27 cellular contexts compared by ENCODE assay signal in genomic region chr3:53658613-53659193, GRCh38.
DNase-seq lines count a peak whose midpoint lies in the region; ATAC-seq, FAIRE-seq and TF ChIP-seq lines count a peak whose summit lies in the region.
"Had no signal": no experiment of that assay in that cellular context is flagged by ENCODE, and none has a peak within 500 bp of the region (broad histone marks: within the 10 kb centered on the region; RNA-seq: fewer than 3 reads in every experiment).

No MANE protein-coding gene starts in this region.

- no peak for ATAC-seq in GM19324 (IDR thresholded peaks at IDR 0.05; ENCODE audit: low FRiP score, unreplicated experiment)
- no peak for ATAC-seq in left lung
- ATAC-seq: GM12878, GM23338, Right ventricle myocardium inferior had no signal

- intact Hi-C loops in left lung (cut with DNase I) = no loop called here

- H3K9me3 Mint-ChIP-seq in nephron progenitor cell = peaks cover 62% of the 10 kb centered on the region

- H3K27ac ChIP-seq in left lung = no peak overlapping the region
- H3K27ac ChIP-seq: BLaER1 treated with 17β-estradiol and CSF1 and Interleukin-3, amounts not matched to agents 10 nM and 100 nM; HL-60; PC-9; SJCRH30 had no signal

- peak; percentile 78 for FAIRE-seq in islet of Langerhans (lab: Jason Lieb, UNC)
- FAIRE-seq: A204.1, G401.6, GM12878 had no signal

- no peak overlapping the region for H3K4me3 ChIP-seq in left lung
- H3K4me3 ChIP-seq: BLaER1 treated with 17β-estradiol and CSF1 and Interleukin-3, amounts not matched to agents 10 nM and 100 nM; GM12878; GM23338; HAP-1; MG63; PC-9; SJCRH30 had no signal

- peaks cover 0 to 23% of the 10 kb centered on the region in 2 donors for H3K9me3 ChIP-seq in left lung
- H3K9me3 ChIP-seq: MG63, SJCRH30 had no signal

- CTCF ChIA-PET in HEK293T (lab: Yijun Ruan, JAX) = interaction anchor here (1.2 kb wide), 1 partner anchor 19 kb away, joined by 4 read pairs; no protein-coding TSS in a partner anchor

- H3K36me3 ChIP-seq in left lung = peaks cover 0 to 8% of the 10 kb centered on the region in 2 donors
- H3K36me3 ChIP-seq: BLaER1 treated with 17β-estradiol and CSF1 and Interleukin-3, amounts not matched to agents 10 nM and 100 nM; HAP-1; MG63; SJCRH30 had no signal

- DNase-seq in HEK293T (ENCODE audit: extremely low spot score) = peak; percentile 50
- peak; percentile 2 for DNase-seq in NCI-H146 treated with DMSO at 0.1 percent for 48 hours (lab: John Stamatoyannopoulos, UW; ENCODE audit: unreplicated experiment)
- no peak for DNase-seq in nephron progenitor cell
- no peak for DNase-seq in NAMALWA (ENCODE audit: low spot score)
- DNase-seq in NOMO-1 (lab: John Stamatoyannopoulos, UW; ENCODE audit: unreplicated experiment in 2 of 2) = no peak
- no peak for DNase-seq in left lung
- DNase-seq: CD4-positive, alpha-beta T cell; Kasumi-1; MG63; NCI-H1694 treated with DMSO at 0.1 percent for 48 hours; NCI-H2171 treated with DMSO at 0.1 percent for 48 hours; NCI-H345; NCI-H524 treated with DMSO at 0.1 percent for 48 hours; NCI-H82; NK-92 treated with Interleukin-12 subunit alpha and Interleukin-12 subunit beta, amount 100 ng/mL, for 24 hours; PC-9; SJCRH30 had no signal

- peaks cover 12% of the 10 kb centered on the region for H3K36me3 Mint-ChIP-seq in nephron progenitor cell (ENCODE audit: low read depth)

- POLR2A ChIA-PET in HEK293T (lab: Yijun Ruan, JAX) = no interaction called here

- H3K4me3 Mint-ChIP-seq in nephron progenitor cell = peak overlapping the region; percentile 8
- H3K4me3 Mint-ChIP-seq: CD4-positive, alpha-beta T cell; GM23338 had no signal

- TF ChIP-seq CTCF in nephron progenitor cell (IDR thresholded peaks at IDR 0.05) (no peak), left lung (IDR thresholded peaks at IDR 0.05) (no peak)

- peaks cover 14% of the 10 kb centered on the region for H3K4me1 Mint-ChIP-seq in nephron progenitor cell
- H3K4me1 Mint-ChIP-seq: GM23338 had no signal

- peak overlapping the region; percentile 65 for H3K27ac Mint-ChIP-seq in nephron progenitor cell
- H3K27ac Mint-ChIP-seq: CD4-positive, alpha-beta T cell; GM23338 had no signal

- H3K27me3 Mint-ChIP-seq in nephron progenitor cell (ENCODE audit: low read depth, poor library complexity) = peaks cover 10% of the 10 kb centered on the region

- H3K27me3 ChIP-seq in left lung = no peaks in the 10 kb centered on the region
- H3K27me3 ChIP-seq: BLaER1 treated with 17β-estradiol and CSF1 and Interleukin-3, amounts not matched to agents 10 nM and 100 nM; MG63; SJCRH30 had no signal

- H3K4me1 ChIP-seq in left lung = no peaks in the 10 kb centered on the region
- H3K4me1 ChIP-seq: HAP-1, SJCRH30 had no signal

TF ChIP-seq in HEK293T, 16 proteins besides CTCF, POLR2A, EP300 and RAD21:
- no peak for TF ChIP-seq SUZ12 (IDR thresholded peaks at IDR 0.05)
- TF ChIP-seq L3MBTL2 (conservative IDR thresholded peaks at IDR 0.05) = no peak
- no peak for TF ChIP-seq HDGF (IDR thresholded peaks at IDR 0.05; ENCODE audit: borderline replicate concordance)
- no peak for TF ChIP-seq ZNF384 (IDR thresholded peaks at IDR 0.05)

Comparison
In these comparisons a context has a peak if more than half of its experiments do, and no peak if none do; other contexts are left out.
1. DNase-seq: peak in HEK293T (single experiment) and NCI-H146 treated with DMSO at 0.1 percent for 48 hours (single experiment); none in nephron progenitor cell (single experiment), NAMALWA (single experiment), NOMO-1 (0 of 2) and left lung (0 of 2).